Comparison of ENCODE assay signal across 13 cellular contexts in genomic region chr14:19733893-19734292, GRCh38. TPM values are rescaled to one million over a fixed set of nuclear protein-coding genes. Genes with fewer than 3 reads are reported as not detected.
"Had no signal": no experiment of that assay in that cellular context is flagged by ENCODE, and none has a peak within 500 bp of the region (broad histone marks: within the 10 kb centered on the region; RNA-seq: fewer than 3 reads in every experiment).

No MANE protein-coding gene starts in this region.

RNA-seq across cellular contexts. Expression of gene OR4Q3, which starts 9.5 kb away (rescaled TPM):
- total RNA-seq: activated CD4-positive, alpha-beta memory T cell treated with anti-CD3 and anti-CD28 coated beads, Interleukin-2, amount 10 ng/mL, durations not matched to agents 7 days and 5 days; activated CD4-positive, alpha-beta T cell treated with anti-CD3 and anti-CD28 coated beads for 36 hours; activated CD4-positive, alpha-beta T cell treated with anti-CD3 and anti-CD28 coated beads, Interleukin-2, amount 10 ng/mL, durations not matched to agents 7 days and 5 days; activated CD8-positive, alpha-beta memory T cell treated with anti-CD3 and anti-CD28 coated beads, Interleukin-2, amount 10 ng/mL, durations not matched to agents 7 days and 5 days; activated CD8-positive, alpha-beta T cell treated with anti-CD3 and anti-CD28 coated beads, Interleukin-2, amount 10 ng/mL, durations not matched to agents 7 days and 5 days; activated naive CD8-positive, alpha-beta T cell treated with anti-CD3 and anti-CD28 coated beads, Interleukin-2, amount 10 ng/mL, durations not matched to agents 7 days and 5 days; activated T-helper 2 cell treated with anti-CD3 and anti-CD28 coated beads, Interferon-gamma antibody, Interleukin-2, Interleukin-4, amounts not matched to agents 10 μg/mL and 5 μg/mL and 100 μg/mL, durations not matched to agents 14 hours and 24 hours and 36 hours; ascending aorta; body of pancreas; breast epithelium; cardiac septum; WTC11 had no signal
- polyA plus RNA-seq: adipose tissue had no signal

RNA-seq across cellular contexts. Expression of gene OR11H2, which starts 20.2 kb away (rescaled TPM):
- total RNA-seq: activated CD4-positive, alpha-beta memory T cell treated with anti-CD3 and anti-CD28 coated beads, Interleukin-2, amount 10 ng/mL, durations not matched to agents 7 days and 5 days; activated CD4-positive, alpha-beta T cell treated with anti-CD3 and anti-CD28 coated beads for 36 hours; activated CD4-positive, alpha-beta T cell treated with anti-CD3 and anti-CD28 coated beads, Interleukin-2, amount 10 ng/mL, durations not matched to agents 7 days and 5 days; activated CD8-positive, alpha-beta memory T cell treated with anti-CD3 and anti-CD28 coated beads, Interleukin-2, amount 10 ng/mL, durations not matched to agents 7 days and 5 days; activated CD8-positive, alpha-beta T cell treated with anti-CD3 and anti-CD28 coated beads, Interleukin-2, amount 10 ng/mL, durations not matched to agents 7 days and 5 days; activated naive CD8-positive, alpha-beta T cell treated with anti-CD3 and anti-CD28 coated beads, Interleukin-2, amount 10 ng/mL, durations not matched to agents 7 days and 5 days; activated T-helper 2 cell treated with anti-CD3 and anti-CD28 coated beads, Interferon-gamma antibody, Interleukin-2, Interleukin-4, amounts not matched to agents 10 μg/mL and 5 μg/mL and 100 μg/mL, durations not matched to agents 14 hours and 24 hours and 36 hours; ascending aorta; body of pancreas; breast epithelium; cardiac septum; WTC11 had no signal
- polyA plus RNA-seq: adipose tissue had no signal

RNA-seq across cellular contexts. Expression of gene OR4M1, which starts 39.4 kb away (rescaled TPM):
- total RNA-seq: activated CD4-positive, alpha-beta memory T cell treated with anti-CD3 and anti-CD28 coated beads, Interleukin-2, amount 10 ng/mL, durations not matched to agents 7 days and 5 days; activated CD4-positive, alpha-beta T cell treated with anti-CD3 and anti-CD28 coated beads for 36 hours; activated CD4-positive, alpha-beta T cell treated with anti-CD3 and anti-CD28 coated beads, Interleukin-2, amount 10 ng/mL, durations not matched to agents 7 days and 5 days; activated CD8-positive, alpha-beta memory T cell treated with anti-CD3 and anti-CD28 coated beads, Interleukin-2, amount 10 ng/mL, durations not matched to agents 7 days and 5 days; activated CD8-positive, alpha-beta T cell treated with anti-CD3 and anti-CD28 coated beads, Interleukin-2, amount 10 ng/mL, durations not matched to agents 7 days and 5 days; activated naive CD8-positive, alpha-beta T cell treated with anti-CD3 and anti-CD28 coated beads, Interleukin-2, amount 10 ng/mL, durations not matched to agents 7 days and 5 days; activated T-helper 2 cell treated with anti-CD3 and anti-CD28 coated beads, Interferon-gamma antibody, Interleukin-2, Interleukin-4, amounts not matched to agents 10 μg/mL and 5 μg/mL and 100 μg/mL, durations not matched to agents 14 hours and 24 hours and 36 hours; ascending aorta; body of pancreas; breast epithelium; cardiac septum; WTC11 had no signal
- polyA plus RNA-seq: adipose tissue had no signal
